In the genomic region with DNA sequence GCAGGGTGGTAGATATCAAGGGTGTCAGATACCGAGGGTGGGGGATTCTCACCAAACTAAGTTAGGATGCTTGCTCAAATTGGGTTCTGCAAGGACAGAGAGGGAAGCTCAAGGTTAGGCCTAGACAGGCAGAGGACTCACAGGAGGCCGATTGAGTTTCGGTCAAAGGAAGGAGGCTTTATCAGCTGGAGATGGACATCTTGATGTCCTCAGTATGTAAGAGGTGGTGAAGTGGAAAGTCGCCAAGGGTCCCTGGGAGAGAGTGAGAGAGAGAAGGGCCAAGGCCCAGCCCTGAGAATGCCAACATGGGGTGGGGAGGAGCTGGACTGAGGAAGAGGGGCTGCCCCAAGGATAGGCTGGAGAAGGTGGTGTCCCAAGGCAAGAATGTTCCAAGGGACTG, we compare ENCODE assay signal across 18 cellular contexts.
DNase-seq lines count a peak whose midpoint lies in the region; ATAC-seq and TF ChIP-seq lines count a peak whose summit lies in the region.
"Had no signal": no experiment of that assay in that cellular context is flagged by ENCODE, and none has a peak within 500 bp of the region (broad histone marks: within the 10 kb centered on the region; RNA-seq: fewer than 3 reads in every experiment).

No MANE protein-coding gene starts in this region.

- H2AFZ ChIP-seq in IMR-90 (replicated peaks; ENCODE audit: low read length, poor library complexity) (peak overlapping the region; percentile 62), mesenchymal stem cell (ENCODE audit: low read depth, low read length) (no peak overlapping the region)
- H2AFZ ChIP-seq: GM23338 had no signal

- peak overlapping the region; percentile 97 for H3K18ac ChIP-seq in IMR-90 (ENCODE audit: low read depth, low read length)
- peak overlapping the region in 1 of 2 experiments; percentile 38 for H3K18ac ChIP-seq in mesenchymal stem cell (ENCODE audit: low read depth in 1 of 2, low read length in 2 of 2)

- no peaks in the 10 kb centered on the region for H4K20me1 ChIP-seq in IMR-90 (ENCODE audit: insufficient read depth, low read length)

- peak overlapping the region; percentile 99 for H3K27ac ChIP-seq in IMR-90 (ENCODE audit: insufficient read depth, low read length)
- H3K27ac ChIP-seq in cingulate gyrus (ENCODE audit: low read depth, low read length): peak overlapping the region; percentile 14
- no peak overlapping the region for H3K27ac ChIP-seq in mesenchymal stem cell (ENCODE audit: low read length, poor library complexity, severe bottlenecking)
- H3K27ac ChIP-seq in brain microvascular endothelial cell: no peak overlapping the region
- H3K27ac ChIP-seq: C4-2B, HL-60 had no signal

- DNase-seq in IMR-90 (no peak), mesenchymal stem cell (no peak), brain microvascular endothelial cell (no peak), DMS153 (lab: John Stamatoyannopoulos, UW) (no peak), T-helper 17 cell (no peak)
- DNase-seq: ACHN; AML-193; CD4-positive, alpha-beta T cell; DMS79 treated with DMSO at 0.1 percent for 48 hours; GF-D8; HCEC 1CT; KBM-7 had no signal

- H2BK5ac ChIP-seq in IMR-90 (ENCODE audit: low read depth, low read length, poor library complexity, severe bottlenecking) (peak overlapping the region; percentile 98), mesenchymal stem cell (ENCODE audit: low read depth, low read length, poor library complexity, severe bottlenecking) (no peak overlapping the region)

- no peak for TF ChIP-seq CTCF in IMR-90 (conservative IDR thresholded peaks at IDR 0.05; ENCODE audit: low read depth, low read length)
- TF ChIP-seq CTCF in brain microvascular endothelial cell (IDR thresholded peaks at IDR 0.05; ENCODE audit: low read depth, low read length, missing control alignments): no peak

- H3K56ac ChIP-seq in IMR-90 (ENCODE audit: extremely low read depth, insufficient read depth, low read length): peak overlapping the region; percentile 98

- H4K8ac ChIP-seq in IMR-90 (ENCODE audit: low read depth in 2 of 2, low read length in 2 of 2): peak overlapping the region; percentile 97 to 99
- H4K8ac ChIP-seq in mesenchymal stem cell (ENCODE audit: low read length): no peak overlapping the region

- H3K9ac ChIP-seq in IMR-90 (ENCODE audit: low read depth, low read length) (peak overlapping the region; percentile 90), mesenchymal stem cell (ENCODE audit: low read length) (no peak overlapping the region)

- peak overlapping the region; percentile 99 for H2BK120ac ChIP-seq in IMR-90 (ENCODE audit: low read depth, low read length)
- no peak overlapping the region for H2BK120ac ChIP-seq in mesenchymal stem cell (ENCODE audit: low read depth, low read length)

- H4K91ac ChIP-seq in IMR-90 (ENCODE audit: insufficient read depth, low read depth, low read length) (peak overlapping the region; percentile 99), mesenchymal stem cell (ENCODE audit: low read length) (no peak overlapping the region)

- peak overlapping the region in 1 of 2 experiments; percentile 9 for H2BK12ac ChIP-seq in mesenchymal stem cell (ENCODE audit: low read length in 2 of 2)

- dilution Hi-C loops in IMR-90 (cut with HindIII; ENCODE audit: low sequenced_read_pairs, unreplicated experiment): no loop called here

- H3K14ac ChIP-seq in IMR-90 (replicated peaks; ENCODE audit: low read depth, low read length): peak overlapping the region; percentile 96
- H3K14ac ChIP-seq in mesenchymal stem cell (ENCODE audit: low read length in 2 of 2): no peak overlapping the region

- H3K27me3 Mint-ChIP-seq in T-helper 17 cell: peaks cover 14% of the 10 kb centered on the region

- H3K9me1 ChIP-seq in IMR-90 (ENCODE audit: insufficient read depth, low read length): peaks cover 34% of the 10 kb centered on the region

- peaks cover 6% of the 10 kb centered on the region; the same call in 1 of the 2 replicates for H3K9me3 ChIP-seq in IMR-90 (ENCODE audit: control insufficient read depth, insufficient read depth, low read length)
- peaks cover 23% of the 10 kb centered on the region for H3K9me3 ChIP-seq in mesenchymal stem cell (ENCODE audit: control insufficient read depth, low read length)
- H3K9me3 ChIP-seq in T-helper 17 cell (ENCODE audit: control insufficient read depth, low read length, poor library complexity, severe bottlenecking): peaks cover 7% of the 10 kb centered on the region

- intact Hi-C loops in IMR-90 (cut with micrococcal nuclease): loop anchor here (2.0 to 5.0 kb wide), 2 partner anchors 26 to 49 kb away; no protein-coding TSS in a partner anchor

- no peak overlapping the region for H3K4me2 ChIP-seq in IMR-90 (ENCODE audit: low read depth, low read length)
- H3K4me2 ChIP-seq in mesenchymal stem cell (ENCODE audit: low read length, poor library complexity, severe bottlenecking): no peak overlapping the region
- H3K4me2 ChIP-seq: GM23338 had no signal

- H3K4me3 Mint-ChIP-seq in T-helper 17 cell: no peak overlapping the region
- H3K4me3 Mint-ChIP-seq: CD4-positive, alpha-beta T cell; GM23338; IgD-negative memory B cell had no signal

- H3K27me3 ChIP-seq in IMR-90 (ENCODE audit: control insufficient read depth, insufficient read depth, low read length): no peaks in the 10 kb centered on the region
- H3K27me3 ChIP-seq in mesenchymal stem cell (ENCODE audit: control insufficient read depth in 1 of 2, insufficient read depth in 1 of 2, low read length in 2 of 2): no peaks in the 10 kb centered on the region
- H3K27me3 ChIP-seq in brain microvascular endothelial cell (replicated peaks): no peaks in the 10 kb centered on the region

- WGBS in IMR-90 (ENCODE audit: extremely low coverage in 2 of 2, insufficient read length in 1 of 2), 2 experiments: 79% methylated on average over 3 of the region's 4 CpGs; no CpG with 5 or more reads in 1 of the 2 experiments
- WGBS in mesenchymal stem cell: 95% methylated on average over 4 of the region's 4 CpGs

- H3K4me1 ChIP-seq in IMR-90 (ENCODE audit: control insufficient read depth, insufficient read depth, low read length) (peaks cover 23% of the 10 kb centered on the region), mesenchymal stem cell (ENCODE audit: control insufficient read depth, insufficient read depth, low read depth, low read length) (peaks cover 2% of the 10 kb centered on the region)

- H3K36me3 Mint-ChIP-seq in T-helper 17 cell (ENCODE audit: low read depth): no peaks in the 10 kb centered on the region

- in situ Hi-C loops in IMR-90 (cut with MboI; ENCODE audit: low sequenced_read_pairs) (no loop called here), brain microvascular endothelial cell (cut with HindIII; ENCODE audit: low pct_ligation_motif_present, low sequenced_read_pairs) (no loop called here)

- no peak for ATAC-seq in IMR-90 (ENCODE audit: low read depth)
- no peak for ATAC-seq in GM21717 (IDR thresholded peaks at IDR 0.05; ENCODE audit: unreplicated experiment)
- no peak for ATAC-seq in T-helper 17 cell
- ATAC-seq: GM23338 had no signal

- H2AK5ac ChIP-seq in IMR-90 (ENCODE audit: low read depth, low read length) (peak overlapping the region; percentile 100), mesenchymal stem cell (ENCODE audit: low read length, severe bottlenecking) (peak overlapping the region; percentile 21)

- H2BK15ac ChIP-seq in IMR-90 (ENCODE audit: low read depth, low read length) (peak overlapping the region; percentile 95), mesenchymal stem cell (ENCODE audit: low read depth, poor library complexity, severe bottlenecking) (no peak overlapping the region)

- no peak for TF ChIP-seq RAD21 in IMR-90 (IDR thresholded peaks at IDR 0.05; ENCODE audit: low read length)

- peak overlapping the region; percentile 98 for H2AK9ac ChIP-seq in IMR-90 (replicated peaks; ENCODE audit: low read depth, low read length, poor library complexity)

- H3K79me1 ChIP-seq in IMR-90 (ENCODE audit: low read depth in 1 of 2, low read length in 2 of 2) (peaks cover 17 to 43% of the 10 kb centered on the region in 2 experiments), mesenchymal stem cell (replicated peaks; ENCODE audit: low read length, poor library complexity, severe bottlenecking) (no peaks in the 10 kb centered on the region)

- H2BK20ac ChIP-seq in IMR-90 (ENCODE audit: low read depth, low read length): peak overlapping the region; percentile 98

- POLR2A ChIA-PET in IMR-90 (lab: Charles Lee; ENCODE audit: unreplicated experiment): interaction anchor here (1.0 kb wide), 1 partner anchor 11 kb away, joined by 6 read pairs; no protein-coding TSS in a partner anchor

- H3K4me3 ChIP-seq in IMR-90 (ENCODE audit: insufficient read depth, low read depth, low read length): no peak overlapping the region
- H3K4me3 ChIP-seq in mesenchymal stem cell (ENCODE audit: insufficient read depth in 1 of 2, low read depth in 1 of 2, low read length in 2 of 2): no peak overlapping the region
- no peak overlapping the region for H3K4me3 ChIP-seq in brain microvascular endothelial cell (ENCODE audit: low read depth, low read length)
- H3K4me3 ChIP-seq: GM23338 had no signal

- no peaks in the 10 kb centered on the region for H3K4me1 Mint-ChIP-seq in T-helper 17 cell
- H3K4me1 Mint-ChIP-seq: GM23338 had no signal

- H4K5ac ChIP-seq in IMR-90 (ENCODE audit: low read depth, low read length): peak overlapping the region; percentile 97

- no peak for TF ChIP-seq POLR2A in IMR-90 (IDR thresholded peaks at IDR 0.05; ENCODE audit: low read depth, low read length)

- BruUV-seq in IMR-90 (replicated peaks; lab: Mats Ljungman, UMichigan): no TSS peak

- H3K36me3 ChIP-seq in IMR-90 (ENCODE audit: control insufficient read depth, insufficient read depth, low read length) (peaks cover 14% of the 10 kb centered on the region; the same call in 1 of the 2 replicates), mesenchymal stem cell (ENCODE audit: control insufficient read depth in 1 of 2, insufficient read depth in 2 of 2, low read depth in 1 of 2, low read length in 2 of 2) (peaks cover 0 to 20% of the 10 kb centered on the region in 2 experiments), brain microvascular endothelial cell (replicated peaks) (no peaks in the 10 kb centered on the region)

- no peak overlapping the region for H3K27ac Mint-ChIP-seq in T-helper 17 cell
- H3K27ac Mint-ChIP-seq: CD4-positive, alpha-beta T cell; GM23338; IgD-negative memory B cell had no signal

- H3K23ac ChIP-seq in IMR-90 (ENCODE audit: low read depth, low read length) (peak overlapping the region; percentile 99), mesenchymal stem cell (ENCODE audit: low read length in 2 of 2) (no peak overlapping the region)

- H3K4ac ChIP-seq in IMR-90 (ENCODE audit: low read depth, low read length) (peak overlapping the region; percentile 99), mesenchymal stem cell (ENCODE audit: low read depth in 1 of 2, low read length in 2 of 2) (no peak overlapping the region)

- CTCF ChIA-PET in IMR-90 (lab: Yijun Ruan, JAX): interaction anchor here (2.4 kb wide), 1 partner anchor 50 kb away, joined by 5 read pairs; no protein-coding TSS in a partner anchor

TF ChIP-seq in IMR-90, 13 proteins besides CTCF, POLR2A, EP300 and RAD21 (continues in another document):
- TF ChIP-seq RCOR1 (IDR thresholded peaks at IDR 0.05; ENCODE audit: insufficient replicate concordance, low read length) (no peak), CHD1 (IDR thresholded peaks at IDR 0.05; ENCODE audit: low read depth, low read length) (no peak), MAFK (IDR thresholded peaks at IDR 0.05; ENCODE audit: low read depth, low read length) (no peak), FOS (IDR thresholded peaks at IDR 0.05; ENCODE audit: low read depth, low read length) (no peak), MXI1 (IDR thresholded peaks at IDR 0.05; ENCODE audit: borderline replicate concordance, low read depth, low read length) (no peak)

Comparison
In these comparisons a context has a peak if more than half of its experiments do, and no peak if none do; other contexts are left out.
1. H3K27ac ChIP-seq: peak in IMR-90 (single experiment) and cingulate gyrus (single experiment); none in mesenchymal stem cell (single experiment) and brain microvascular endothelial cell (single experiment).